ENCODE assay signal across 14 cellular contexts in genomic region chr17:29844339-29845048, GRCh38.
DNase-seq lines count a peak whose midpoint lies in the region; ATAC-seq and TF ChIP-seq lines count a peak whose summit lies in the region.
"Had no signal": no experiment of that assay in that cellular context is flagged by ENCODE, and none has a peak within 500 bp of the region (broad histone marks: within the 10 kb centered on the region; RNA-seq: fewer than 3 reads in every experiment).

No MANE protein-coding gene starts in this region.

- H3K27ac ChIP-seq in brain microvascular endothelial cell = no peak overlapping the region
- H3K27ac ChIP-seq: ovary had no signal

- H3K4me3 ChIP-seq in brain microvascular endothelial cell (ENCODE audit: low read depth, low read length) = no peak overlapping the region
- H3K4me3 ChIP-seq: ovary had no signal

- H3K27me3 ChIP-seq in brain microvascular endothelial cell (replicated peaks) = no peaks in the 10 kb centered on the region
- H3K27me3 ChIP-seq: ovary had no signal

- DNase-seq in NCI-H1417 (lab: John Stamatoyannopoulos, UW) = peak; percentile 19 to 62 (median 34)
- no peak for DNase-seq in NCI-H1417 treated with DMSO at 0.1 percent for 48 hours (lab: John Stamatoyannopoulos, UW)
- DNase-seq in NCI-H2227 (lab: John Stamatoyannopoulos, UW; ENCODE audit: unreplicated experiment) = peak; percentile 52
- peak; percentile 8 for DNase-seq in brain microvascular endothelial cell
- peak; percentile 25 for DNase-seq in myocyte (ENCODE audit: low read depth)
- no peak for DNase-seq in activated T-cell treated with anti-CD3 and anti-CD28 coated beads for 4 hours
- DNase-seq in hypothalamus (lab: John Stamatoyannopoulos, UW) = no peak
- DNase-seq: activated CD8-positive, alpha-beta memory T cell treated with anti-CD3 and anti-CD28 coated beads, Interleukin-2, amount 10 ng/mL, durations not matched to agents 7 days and 5 days; activated naive CD8-positive, alpha-beta T cell treated with anti-CD3 and anti-CD28 coated beads, Interleukin-2, amount 50 U/mL, for 24 hours; COR-L47; NCI-H510A treated with DMSO at 0.1 percent for 48 hours; ovary; stimulated activated CD8-positive, alpha-beta memory T cell treated with anti-CD3 and anti-CD28 coated beads, Interleukin-4, amount 100 ng/mL, for 48 hours had no signal

- TF ChIP-seq CTCF in brain microvascular endothelial cell (IDR thresholded peaks at IDR 0.05; ENCODE audit: low read depth, low read length, missing control alignments) = no peak

- in situ Hi-C loops in brain microvascular endothelial cell (cut with HindIII; ENCODE audit: low pct_ligation_motif_present, low sequenced_read_pairs) = no loop called here

- ATAC-seq in GM19395 (IDR thresholded peaks at IDR 0.05; ENCODE audit: unreplicated experiment) = no peak
- ATAC-seq: activated CD8-positive, alpha-beta memory T cell treated with anti-CD3 and anti-CD28 coated beads, Interleukin-2, amount 10 ng/mL, durations not matched to agents 7 days and 5 days; activated naive CD8-positive, alpha-beta T cell treated with anti-CD3 and anti-CD28 coated beads, Interleukin-2, amount 50 U/mL, for 24 hours had no signal

- H3K36me3 ChIP-seq in brain microvascular endothelial cell (replicated peaks) = peaks cover 3% of the 10 kb centered on the region
- H3K36me3 ChIP-seq: ovary had no signal

Comparison
In these comparisons a context has a peak if more than half of its experiments do, and no peak if none do; other contexts are left out.
1. DNase-seq: peak in NCI-H1417 (3 of 3), NCI-H2227 (single experiment), brain microvascular endothelial cell (single experiment) and myocyte (single experiment); none in NCI-H1417 treated with DMSO at 0.1 percent for 48 hours (single experiment), activated T-cell treated with anti-CD3 and anti-CD28 coated beads for 4 hours (single experiment) and hypothalamus (0 of 51).